In the genomic region with DNA sequence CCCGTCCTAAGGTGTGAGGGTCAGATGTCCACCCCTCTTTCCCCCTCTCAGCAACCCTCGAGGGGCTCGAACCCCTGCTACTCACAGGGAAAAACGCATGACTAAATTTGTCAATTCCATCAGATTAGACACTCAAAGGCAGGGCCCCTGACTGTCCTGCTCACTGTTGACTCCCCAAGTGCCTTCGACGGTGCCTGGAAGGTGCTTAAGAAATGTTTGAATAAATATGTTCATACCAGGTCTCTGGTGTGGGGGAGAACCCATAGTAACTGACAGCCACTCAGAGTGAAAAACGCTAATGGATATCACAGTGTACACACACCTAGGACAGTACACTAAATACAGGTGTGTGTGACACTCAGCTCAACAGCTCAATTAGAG, we compare ENCODE assay signal across 11 cellular contexts. TPM values are rescaled to one million over a fixed set of nuclear protein-coding genes. Genes with fewer than 3 reads are reported as not detected.
DNase-seq lines count a peak whose midpoint lies in the region; ATAC-seq and TF ChIP-seq lines count a peak whose summit lies in the region.
"Had no signal": no experiment of that assay in that cellular context is flagged by ENCODE, and none has a peak within 500 bp of the region (broad histone marks: within the 10 kb centered on the region; RNA-seq: fewer than 3 reads in every experiment).

No MANE protein-coding gene starts in this region.

- H3K9me3 Mint-ChIP-seq in CD4-positive, alpha-beta T cell: no peaks in the 10 kb centered on the region

- peak overlapping the region; percentile 86 for H3K27ac Mint-ChIP-seq in CD4-positive, alpha-beta T cell

- intact Hi-C loops in CD4-positive, alpha-beta T cell (cut with DNase I, micrococcal nuclease): loop anchor here in 1 of 2 experiments (2.0 to 10.0 kb wide), 2 partner anchors 37 to 135 kb away; no protein-coding TSS in a partner anchor
- intact Hi-C loops in PC-3 (cut with micrococcal nuclease): no loop called here

- H3K36me3 Mint-ChIP-seq in CD4-positive, alpha-beta T cell (ENCODE audit: low read depth): peaks cover 33% of the 10 kb centered on the region

- CTCF ChIA-PET in CD4-positive, alpha-beta T cell (lab: Charles Lee): no interaction called here
- CTCF ChIA-PET in PC-3 (lab: Charles Lee): no interaction called here

- H3K9me2 ChIP-seq in PC-3 (replicated peaks; ENCODE audit: low read length): no peaks in the 10 kb centered on the region

- ATAC-seq in CD4-positive, alpha-beta T cell (ENCODE audit: poor library complexity): no peak
- ATAC-seq in PC-3 (no peak), GM21576 (IDR thresholded peaks at IDR 0.05; ENCODE audit: unreplicated experiment) (no peak)

- no peak for TF ChIP-seq CTCF in CD4-positive, alpha-beta T cell (IDR thresholded peaks at IDR 0.05)
- TF ChIP-seq CTCF in PC-3 (conservative IDR thresholded peaks at IDR 0.05; ENCODE audit: low read depth, low read length): no peak
- no peak for TF ChIP-seq CTCF in fibroblast of lung (conservative IDR thresholded peaks at IDR 0.05 in 1 of 2, IDR thresholded peaks at IDR 0.05 in 1 of 2; ENCODE audit: low read depth in 1 of 2, low read length in 2 of 2)

- no peaks in the 10 kb centered on the region for H3K27me3 ChIP-seq in CD4-positive, alpha-beta T cell (ENCODE audit: control insufficient read depth, insufficient read depth, low read length)
- H3K27me3 ChIP-seq in PC-3 (ENCODE audit: low read length) (no peaks in the 10 kb centered on the region), fibroblast of lung (ENCODE audit: control insufficient read depth, insufficient read depth, low read length) (no peaks in the 10 kb centered on the region), rectal smooth muscle tissue (ENCODE audit: control insufficient read depth, insufficient read depth, low read length) (no peaks in the 10 kb centered on the region)

- BruUV-seq in PC-3 (replicated peaks; lab: Mats Ljungman, UMichigan): no TSS peak

- H3K9ac ChIP-seq in PC-3 (ENCODE audit: low read length) (no peak overlapping the region), fibroblast of lung (ENCODE audit: insufficient read depth, low read length) (peak overlapping the region; percentile 34), rectal smooth muscle tissue (ENCODE audit: low read length) (no peak overlapping the region)
- H3K9ac ChIP-seq: KMS-11 had no signal

- H3K27me3 Mint-ChIP-seq in CD4-positive, alpha-beta T cell: no peaks in the 10 kb centered on the region

- no peaks in the 10 kb centered on the region for H3K9me3 ChIP-seq in CD4-positive, alpha-beta T cell (ENCODE audit: control insufficient read depth, low read length)
- H3K9me3 ChIP-seq in PC-3 (ENCODE audit: low read length) (no peaks in the 10 kb centered on the region), fibroblast of lung (ENCODE audit: control insufficient read depth, insufficient read depth, low read depth, low read length) (no peaks in the 10 kb centered on the region)

- H4K20me1 ChIP-seq in PC-3 (ENCODE audit: low read length) (no peaks in the 10 kb centered on the region), fibroblast of lung (ENCODE audit: control insufficient read depth, extremely low read depth, insufficient read depth, low read length) (no peaks in the 10 kb centered on the region)

- H3K36me3 ChIP-seq in PC-3 (ENCODE audit: low read depth, low read length) (peaks cover 5% of the 10 kb centered on the region; the same call in 1 of the 2 replicates), fibroblast of lung (ENCODE audit: control insufficient read depth, insufficient read depth, low read length) (peaks cover 6% of the 10 kb centered on the region), rectal smooth muscle tissue (ENCODE audit: control insufficient read depth, insufficient read depth, low read length) (peaks cover 4% of the 10 kb centered on the region)

- peak overlapping the region; percentile 81 for H3K4me3 Mint-ChIP-seq in CD4-positive, alpha-beta T cell

- no peaks in the 10 kb centered on the region for H3K79me2 ChIP-seq in PC-3 (ENCODE audit: low read length)
- H3K79me2 ChIP-seq in fibroblast of lung (ENCODE audit: control insufficient read depth, insufficient read depth, low read length): no peaks in the 10 kb centered on the region

- peaks cover 62% of the 10 kb centered on the region for H3K4me1 Mint-ChIP-seq in CD4-positive, alpha-beta T cell (ENCODE audit: low read depth)

- H3K4me1 ChIP-seq in PC-3 (ENCODE audit: insufficient read depth, low read length): peaks cover 17% of the 10 kb centered on the region
- H3K4me1 ChIP-seq in fibroblast of lung (ENCODE audit: control insufficient read depth, extremely low read depth, insufficient read depth, low read length): peaks cover 46% of the 10 kb centered on the region
- H3K4me1 ChIP-seq in rectal smooth muscle tissue (ENCODE audit: control insufficient read depth, insufficient read depth, low read length): peaks cover 41% of the 10 kb centered on the region

- H2AFZ ChIP-seq in PC-3 (ENCODE audit: low read length) (no peak overlapping the region), fibroblast of lung (ENCODE audit: low read length) (no peak overlapping the region)

- H3K4me3 ChIP-seq in PC-3 (ENCODE audit: low read length) (no peak overlapping the region), fibroblast of lung (replicated peaks in 1 of 4; ENCODE audit: control extremely low read depth in 1 of 4, insufficient read depth in 1 of 4, low read depth in 3 of 4, low read length in 4 of 4) (no peak overlapping the region), rectal smooth muscle tissue (ENCODE audit: low read length) (peak overlapping the region; percentile 73)

- POLR2A ChIA-PET in CD4-positive, alpha-beta T cell (lab: Charles Lee): interaction anchor here (1.3 kb wide), 1 partner anchor 133 kb away, joined by 3 read pairs; no protein-coding TSS in a partner anchor
- POLR2A ChIA-PET in PC-3 (lab: Charles Lee; ENCODE audit: unreplicated experiment): no interaction called here

- H3F3A ChIP-seq in PC-3 (ENCODE audit: low read length, unreplicated experiment): no peaks in the 10 kb centered on the region

- H3K27ac ChIP-seq in CD4-positive, alpha-beta T cell (ENCODE audit: low read depth, low read length): no peak overlapping the region
- H3K27ac ChIP-seq in PC-3 (ENCODE audit: low read length) (peak overlapping the region; percentile 86), fibroblast of lung (ENCODE audit: insufficient read depth, low read length) (peak overlapping the region; percentile 11), rectal smooth muscle tissue (ENCODE audit: low read depth, low read length) (peak overlapping the region; percentile 84)
- H3K27ac ChIP-seq: KMS-11 had no signal

- H3K4me2 ChIP-seq in PC-3 (ENCODE audit: low read length): no peak overlapping the region
- H3K4me2 ChIP-seq in fibroblast of lung (ENCODE audit: extremely low read depth, insufficient read depth, low read length): no peak overlapping the region
- H3K4me2 ChIP-seq: KMS-11 had no signal

- DNase-seq in CD4-positive, alpha-beta T cell: no peak
- DNase-seq in PC-3 (no peak), fibroblast of lung (ENCODE audit: low read depth in 2 of 2) (no peak), NCI-H524 (lab: John Stamatoyannopoulos, UW) (no peak), EL (no peak), NCI-H2196 treated with DMSO at 0.1 percent for 48 hours (lab: John Stamatoyannopoulos, UW; ENCODE audit: unreplicated experiment) (no peak)
- DNase-seq: NK-92 treated with Interleukin-12 subunit alpha and Interleukin-12 subunit beta, amount 100 ng/mL, for 24 hours; stimulated activated CD4-positive, alpha-beta T cell treated with anti-CD3 and anti-CD28 coated beads, Interleukin-4, amount 100 ng/mL, for 24 hours had no signal

RNA-seq across cellular contexts. Expression of a gene that starts 39.7 kb away (rescaled TPM):
- total RNA-seq in CD4-positive, alpha-beta T cell: 100 to 1,000 TPM; 119 to 121 TPM
- total RNA-seq in PC-3 (2014; rRNA removed) (20.7 and 32.4 TPM in 2 replicates), fibroblast of lung (16.7 and 26.3 TPM in 2 replicates)
- polyA plus RNA-seq in fibroblast of lung: 55.5 and 66.9 TPM in 2 replicates
- polyA plus RNA-seq in fibroblast of lung (2012): 57.3 and 72.1 TPM in 2 replicates
- 183 and 186 TPM in 2 replicates for polyA minus RNA-seq in fibroblast of lung (ENCODE audit: low replicate concordance)
